ENCODE assay signal across 8 cellular contexts in the genomic region with DNA sequence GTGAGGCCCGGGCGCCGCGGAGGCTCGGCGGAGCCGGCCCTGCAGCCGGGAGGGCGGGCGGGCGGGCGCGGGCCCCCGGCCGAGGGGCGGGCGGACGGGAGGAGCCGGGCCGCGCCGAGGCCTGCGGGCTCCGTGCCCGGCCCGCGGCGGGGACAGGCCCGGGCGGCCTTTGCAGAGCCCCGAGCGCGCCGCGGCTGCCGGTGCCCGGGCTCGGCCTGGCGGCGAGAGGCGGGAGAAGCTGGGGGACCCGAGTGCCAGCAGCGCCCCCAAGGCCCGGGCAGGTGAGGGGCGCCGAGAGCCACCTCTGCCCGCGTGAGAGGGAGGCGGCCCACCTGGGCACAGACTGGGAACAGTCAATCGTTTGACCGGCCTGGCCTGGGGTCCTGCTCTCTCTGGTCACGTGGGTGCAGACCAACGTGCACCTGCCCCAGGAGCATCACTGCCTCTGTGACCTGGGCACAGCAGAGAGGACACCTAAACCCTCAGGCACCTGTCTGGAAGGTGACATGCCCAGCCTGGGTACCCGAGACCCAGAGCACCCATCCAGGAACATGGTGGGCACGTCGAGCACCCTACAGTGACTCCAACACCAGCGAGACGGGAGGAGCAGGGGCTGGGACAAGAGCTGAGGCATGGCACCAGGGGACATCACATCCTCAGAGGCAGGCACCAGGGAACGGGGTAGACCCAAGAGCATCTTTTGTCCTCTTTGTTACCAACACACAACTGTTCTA. TPM values are rescaled to one million over a fixed set of nuclear protein-coding genes. Genes with fewer than 3 reads are reported as not detected.
A peak's percentile ranks its signal among the peaks of the same experiment; 100 is the strongest.
DNase-seq lines count a peak whose midpoint lies in the region; ATAC-seq and TF ChIP-seq lines count a peak whose summit lies in the region.

No MANE protein-coding gene starts in this region.

- H3K9me3 ChIP-seq in BLaER1: peaks cover 19% of the 10 kb centered on the region
- H3K9me3 ChIP-seq in gastroesophageal sphincter: peaks cover 0 to 15% (median 0%) of the 10 kb centered on the region in 3 donors
- H3K9me3 ChIP-seq in ovary: no peaks in the 10 kb centered on the region

- intact Hi-C loops in ovary (cut with DNase I): loop anchor here in 1 of 4 donors (5.0 kb wide), 1 partner anchor 1085 kb away; the partner anchor contains the start of gene HSPA5

- H3K9ac ChIP-seq in BLaER1: peak overlapping the region; percentile 81

- no peaks in the 10 kb centered on the region for H3K36me3 ChIP-seq in BLaER1
- H3K36me3 ChIP-seq in gastroesophageal sphincter: no peaks in the 10 kb centered on the region
- no peaks in the 10 kb centered on the region for H3K36me3 ChIP-seq in ovary

- peak; percentile 18 for DNase-seq in activated effector memory CD4-positive, alpha-beta T cell treated with Interleukin-2 at 50 U/mL for 16 hours
- DNase-seq in ovary: peak in 4 of 5 donors; percentile 20 to 48 (median 38)

- ATAC-seq in gastroesophageal sphincter (peak; percentile 84), GM21423 (IDR thresholded peaks at IDR 0.05; ENCODE audit: unreplicated experiment) (no peak), HG03342 (IDR thresholded peaks at IDR 0.05; ENCODE audit: unreplicated experiment) (no peak), HG03521 (IDR thresholded peaks at IDR 0.05; ENCODE audit: unreplicated experiment) (no peak)

- TF ChIP-seq RAD21 in Ishikawa (IDR thresholded peaks at IDR 0.05; ENCODE audit: low read depth): no peak

- H3K4me3 ChIP-seq in BLaER1 (peak overlapping the region; percentile 74), gastroesophageal sphincter (peak overlapping the region; percentile 61 to 65), ovary (peak overlapping the region; percentile 66)

- H4K20me1 ChIP-seq in BLaER1: peaks cover 23% of the 10 kb centered on the region

- H3K27me3 ChIP-seq in BLaER1: no peaks in the 10 kb centered on the region
- H3K27me3 ChIP-seq in gastroesophageal sphincter: no peaks in the 10 kb centered on the region
- no peaks in the 10 kb centered on the region for H3K27me3 ChIP-seq in ovary

- TF ChIP-seq POLR2A in gastroesophageal sphincter (IDR thresholded peaks at IDR 0.05) (peak in 1 of 2 donors; percentile 23), ovary (IDR thresholded peaks at IDR 0.05) (no peak)

- TF ChIP-seq EP300 in Ishikawa (IDR thresholded peaks at IDR 0.05; ENCODE audit: borderline replicate concordance): no peak
- TF ChIP-seq EP300 in gastroesophageal sphincter (IDR thresholded peaks at IDR 0.05): no peak
- no peak for TF ChIP-seq EP300 in ovary (IDR thresholded peaks at IDR 0.05)

- TF ChIP-seq CTCF in gastroesophageal sphincter (IDR thresholded peaks at IDR 0.05) (no peak), ovary (IDR thresholded peaks at IDR 0.05) (no peak)

- 16% methylated on average over 5 of the region's 59 CpGs; no CpG with 5 or more reads in 1 of the 2 donors for WGBS in gastroesophageal sphincter (ENCODE audit: low coverage in 1 of 2), 2 donors
- WGBS in ovary, 3 donors: 5 to 9% (median 8%) methylated on average over 31 to 59 of the region's 59 CpGs

- H3K4me1 ChIP-seq in BLaER1 (peaks cover 50% of the 10 kb centered on the region), gastroesophageal sphincter (peaks cover 0 to 51% (median 10%) of the 10 kb centered on the region in 3 donors), ovary (ENCODE audit: insufficient read depth) (peaks cover 2% of the 10 kb centered on the region)

- H3K27ac ChIP-seq in BLaER1 (peak overlapping the region; percentile 82), gastroesophageal sphincter (peak overlapping the region; percentile 32 to 95 (median 92)), ovary (peak overlapping the region; percentile 47 to 67)

- peak overlapping the region; percentile 97 for H3K4me2 ChIP-seq in BLaER1

TF ChIP-seq in Ishikawa, 13 proteins besides CTCF, POLR2A, EP300 and RAD21:
- TF ChIP-seq, protein P1, sequence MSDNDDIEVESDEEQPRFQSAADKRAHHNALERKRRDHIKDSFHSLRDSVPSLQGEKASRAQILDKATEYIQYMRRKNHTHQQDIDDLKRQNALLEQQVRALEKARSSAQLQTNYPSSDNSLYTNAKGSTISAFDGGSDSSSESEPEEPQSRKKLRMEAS (IDR thresholded peaks at IDR 0.05): peak; percentile 43; the same call in 1 of the 2 replicates
- TF ChIP-seq FOXM1 (IDR thresholded peaks at IDR 0.05; ENCODE audit: borderline replicate concordance, low read depth): no peak
- TF ChIP-seq NFIC (IDR thresholded peaks at IDR 0.05): no peak
- TF ChIP-seq, protein P2, sequence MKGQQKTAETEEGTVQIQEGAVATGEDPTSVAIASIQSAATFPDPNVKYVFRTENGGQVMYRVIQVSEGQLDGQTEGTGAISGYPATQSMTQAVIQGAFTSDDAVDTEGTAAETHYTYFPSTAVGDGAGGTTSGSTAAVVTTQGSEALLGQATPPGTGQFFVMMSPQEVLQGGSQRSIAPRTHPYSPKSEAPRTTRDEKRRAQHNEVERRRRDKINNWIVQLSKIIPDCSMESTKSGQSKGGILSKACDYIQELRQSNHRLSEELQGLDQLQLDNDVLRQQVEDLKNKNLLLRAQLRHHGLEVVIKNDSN (IDR thresholded peaks at IDR 0.05): peak; percentile 89
- no peak for TF ChIP-seq REST (IDR thresholded peaks at IDR 0.05; ENCODE audit: low read depth)
- no peak for TF ChIP-seq ZBTB7A (IDR thresholded peaks at IDR 0.05; ENCODE audit: low read depth)

RNA-seq across cellular contexts. Expression of gene MVB12B, which starts 0.6 kb away (rescaled TPM):
- total RNA-seq in gastroesophageal sphincter: 10 to 100 TPM; 12.0 to 25.2 (median 15.9) TPM
- total RNA-seq in ovary: 10 to 100 TPM in 6 of 7 donors, 1 to 10 TPM in 1; 7.0 to 23.1 (median 17.8) TPM
- polyA plus RNA-seq in ovary: 10 to 100 TPM in 1 of 2 donors, 1 to 10 TPM in 1; 9.5 to 19.2 TPM
